Comparison of ENCODE assay signal across 18 cellular contexts in the genomic region with DNA sequence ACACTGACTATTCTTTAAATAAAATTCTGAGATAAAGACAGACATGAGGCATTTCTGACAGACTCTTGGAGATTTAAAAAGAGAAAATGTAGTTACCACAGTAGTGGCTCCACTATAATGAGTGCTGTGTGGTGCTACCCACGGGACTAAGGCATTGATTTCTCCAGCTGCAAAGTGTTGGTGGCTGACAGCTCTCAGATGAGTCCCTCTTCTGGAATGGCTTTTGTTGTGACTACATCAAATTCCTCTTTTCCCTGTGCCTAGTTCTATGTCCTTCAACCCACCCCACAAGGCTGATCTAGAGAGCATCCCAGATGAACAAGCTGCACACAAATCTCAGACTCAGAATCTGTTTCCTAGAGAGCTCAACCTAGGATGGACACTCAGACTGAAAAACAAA.
"Had no signal": no experiment of that assay in that cellular context is flagged by ENCODE, and none has a peak within 500 bp of the region (broad histone marks: within the 10 kb centered on the region; RNA-seq: fewer than 3 reads in every experiment).

No MANE protein-coding gene starts in this region.

- H3K27ac ChIP-seq: body of pancreas, gastrocnemius medialis, neutrophil, sigmoid colon, thyroid gland had no signal

- H3K27me3 ChIP-seq: body of pancreas, gastrocnemius medialis, neutrophil, sigmoid colon, thyroid gland had no signal

- H3K4me1 ChIP-seq: body of pancreas, gastrocnemius medialis, sigmoid colon, thyroid gland had no signal

- H3K9me3 ChIP-seq: body of pancreas, gastrocnemius medialis, neutrophil, sigmoid colon, thyroid gland had no signal

- ATAC-seq: body of pancreas; gastrocnemius medialis; left ventricle myocardium superior; naive thymus-derived CD8-positive, alpha-beta T cell had no signal

- DNase-seq: activated B cell treated with CpG ODN at 0.5 μM for 24 hours; activated CD4-positive, alpha-beta memory T cell treated with anti-CD3 and anti-CD28 coated beads for 36 hours; activated CD4-positive, alpha-beta T cell treated with anti-CD3 and anti-CD28 coated beads for 4 hours; activated naive CD4-positive, alpha-beta T cell; activated naive CD8-positive, alpha-beta T cell treated with anti-CD3 and anti-CD28 coated beads for 36 hours; amygdala; body of pancreas; central memory CD4-positive, alpha-beta T cell; gastrocnemius medialis; left ventricle myocardium superior; mesendoderm; naive thymus-derived CD8-positive, alpha-beta T cell; sigmoid colon; stimulated activated CD4-positive, alpha-beta T cell treated with anti-CD3 and anti-CD28 coated beads, Interleukin-1b, Interleukin-23, amount 100 ng/mL, for 48 hours; stimulated activated CD8-positive, alpha-beta memory T cell treated with anti-CD3 and anti-CD28 coated beads, Interleukin-4, amount 100 ng/mL, for 48 hours; stimulated activated naive CD4-positive, alpha-beta T cell treated with Interleukin-2 at 50 U/mL for 16 hours; thyroid gland had no signal

- H3K4me3 ChIP-seq: body of pancreas, gastrocnemius medialis, sigmoid colon, thyroid gland had no signal

- H3K36me3 ChIP-seq: gastrocnemius medialis, neutrophil, sigmoid colon, thyroid gland had no signal
